In genomic region chr3:119243712-119244111, GRCh38 we compare ENCODE assay signal across 9 cellular contexts. TPM values are rescaled to one million over a fixed set of nuclear protein-coding genes. Genes with fewer than 3 reads are reported as not detected.
"Had no signal": no experiment of that assay in that cellular context is flagged by ENCODE, and none has a peak within 500 bp of the region (broad histone marks: within the 10 kb centered on the region; RNA-seq: fewer than 3 reads in every experiment).

No MANE protein-coding gene starts in this region.

- ATAC-seq: GM23338, HepG2 had no signal

- H3K4me3 Mint-ChIP-seq: GM23338, H9 had no signal

- H3K27ac Mint-ChIP-seq: GM23338, H9, IgD-negative memory B cell had no signal

- H3K4me2 ChIP-seq: GM23338 had no signal

- FAIRE-seq: H1, H54, HepG2, HTR-8/SVneo had no signal

- H2AFZ ChIP-seq: GM23338 had no signal

- H3K27me3 Mint-ChIP-seq: IgD-negative memory B cell had no signal

- DNase-seq: H9, HCEC 1CT, KG1 had no signal

- H3K4me3 ChIP-seq: GM23338 had no signal

RNA-seq across cellular contexts. Expression of gene ARHGAP31, which starts 50.5 kb away (rescaled TPM):
- total RNA-seq: HepG2 had no signal
- polyA plus RNA-seq: HepG2 had no signal
